13 cellular contexts compared by ENCODE assay signal in the genomic region with DNA sequence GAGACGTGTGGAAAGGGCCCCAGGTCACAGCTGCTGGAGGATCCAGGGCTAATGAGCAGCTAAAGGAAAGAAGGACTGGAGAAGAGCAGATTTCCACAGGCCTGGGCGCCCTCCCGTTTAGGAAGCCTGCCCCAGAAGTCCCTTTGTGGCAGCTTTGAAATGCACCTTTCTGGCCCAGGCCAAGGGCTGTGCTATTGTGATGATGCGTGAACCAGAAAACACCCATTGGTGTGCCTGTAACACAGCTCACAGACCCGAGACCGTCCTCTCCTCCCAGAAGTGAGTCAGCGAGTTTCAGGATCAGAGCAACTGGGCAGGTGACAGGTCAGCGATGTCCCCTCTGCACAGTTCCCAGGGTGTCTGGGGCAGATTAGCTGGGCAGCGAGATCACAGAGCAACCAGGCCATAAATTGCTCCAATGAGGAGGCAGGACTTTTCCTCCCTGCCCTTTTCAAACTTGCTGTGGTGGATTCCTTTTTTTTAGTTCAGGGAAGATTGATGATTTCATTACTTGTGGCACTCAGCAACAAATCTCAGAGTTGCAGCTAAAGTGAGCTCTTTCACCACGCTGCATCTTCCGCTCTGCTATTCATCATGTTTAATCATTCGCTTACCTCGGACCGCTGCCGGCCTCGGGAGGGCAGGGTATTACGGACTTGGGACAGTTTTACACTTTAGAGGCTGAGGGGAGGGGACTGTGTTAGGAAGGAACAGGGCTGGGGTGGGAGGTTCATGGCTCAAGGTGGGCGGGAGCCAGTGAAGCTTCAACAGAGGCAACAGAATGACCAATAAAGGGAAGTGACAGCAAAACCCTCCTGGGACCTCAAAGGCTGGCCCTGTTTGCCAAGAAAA.
A peak's percentile ranks its signal among the peaks of the same experiment; 100 is the strongest.
DNase-seq lines count a peak whose midpoint lies in the region; ATAC-seq and TF ChIP-seq lines count a peak whose summit lies in the region.
"Had no signal": no experiment of that assay in that cellular context is flagged by ENCODE, and none has a peak within 500 bp of the region (broad histone marks: within the 10 kb centered on the region; RNA-seq: fewer than 3 reads in every experiment).

No MANE protein-coding gene starts in this region.

- peak overlapping the region; percentile 10 for H3K4me3 Mint-ChIP-seq in progenitor cell of endocrine pancreas (ENCODE audit: low read depth)
- no peak overlapping the region for H3K4me3 Mint-ChIP-seq in activated CD4-positive, alpha-beta memory T cell treated with anti-CD3 and anti-CD28 coated beads, Interleukin-2, amount 10 ng/mL, durations not matched to agents 7 days and 5 days
- H3K4me3 Mint-ChIP-seq: CD8-positive, alpha-beta memory T cell; dendritic cell treated with granulocyte-macrophage colony-stimulating factor and Interleukin-4, amounts not matched to agents 40 ng/mL and 50 ng/mL, for 4 days had no signal

- no peaks in the 10 kb centered on the region for H3K4me1 ChIP-seq in foreskin keratinocyte

- CTCF ChIA-PET in activated CD4-positive, alpha-beta memory T cell treated with anti-CD3 and anti-CD28 coated beads, Interleukin-2, amount 10 ng/mL, durations not matched to agents 7 days and 5 days (lab: Charles Lee): no interaction called here

- ATAC-seq in foreskin keratinocyte (peak; percentile 28), HG03442 (IDR thresholded peaks at IDR 0.05; ENCODE audit: unreplicated experiment) (no peak), HG03025 (IDR thresholded peaks at IDR 0.05; ENCODE audit: low FRiP score, unreplicated experiment) (no peak)

- peak overlapping the region; percentile 71 for H3K27ac ChIP-seq in foreskin keratinocyte

- H3K4me1 Mint-ChIP-seq in progenitor cell of endocrine pancreas (ENCODE audit: low read depth): peaks cover 14% of the 10 kb centered on the region
- H3K4me1 Mint-ChIP-seq in activated CD4-positive, alpha-beta memory T cell treated with anti-CD3 and anti-CD28 coated beads, Interleukin-2, amount 10 ng/mL, durations not matched to agents 7 days and 5 days: no peaks in the 10 kb centered on the region
- H3K4me1 Mint-ChIP-seq: CD8-positive, alpha-beta memory T cell had no signal

- no peaks in the 10 kb centered on the region for H3K27me3 Mint-ChIP-seq in progenitor cell of endocrine pancreas
- H3K27me3 Mint-ChIP-seq in activated CD4-positive, alpha-beta memory T cell treated with anti-CD3 and anti-CD28 coated beads, Interleukin-2, amount 10 ng/mL, durations not matched to agents 7 days and 5 days: peaks cover 2% of the 10 kb centered on the region

- DNase-seq in EH (ENCODE audit: low read depth): peak; percentile 13
- peak; percentile 7 for DNase-seq in MV-4-11 (lab: John Stamatoyannopoulos, UW)
- peak in 1 of 2 donors; percentile 64 for DNase-seq in foreskin keratinocyte
- DNase-seq in progenitor cell of endocrine pancreas (ENCODE audit: low spot score, unreplicated experiment): no peak
- DNase-seq in NCI-H1092 treated with DMSO at 0.1 percent for 48 hours (lab: John Stamatoyannopoulos, UW): no peak
- no peak for DNase-seq in activated CD4-positive, alpha-beta memory T cell treated with anti-CD3 and anti-CD28 coated beads, Interleukin-2, amount 10 ng/mL, durations not matched to agents 7 days and 5 days
- DNase-seq: activated CD8-positive, alpha-beta memory T cell treated with anti-CD3 and anti-CD28 coated beads, Interleukin-2, amount 50 U/mL, for 48 hours; CD8-positive, alpha-beta memory T cell; NCI-H1694; stimulated activated CD4-positive, alpha-beta T cell treated with anti-CD3 and anti-CD28 coated beads, Interleukin-4, amount 100 ng/mL, for 4 hours had no signal

- H3K27me3 ChIP-seq in foreskin keratinocyte: no peaks in the 10 kb centered on the region

- H3K36me3 Mint-ChIP-seq in progenitor cell of endocrine pancreas (ENCODE audit: insufficient read depth): no peaks in the 10 kb centered on the region
- no peaks in the 10 kb centered on the region for H3K36me3 Mint-ChIP-seq in activated CD4-positive, alpha-beta memory T cell treated with anti-CD3 and anti-CD28 coated beads, Interleukin-2, amount 10 ng/mL, durations not matched to agents 7 days and 5 days (ENCODE audit: low read depth)
- H3K36me3 Mint-ChIP-seq: CD8-positive, alpha-beta memory T cell had no signal

- POLR2A ChIA-PET in activated CD4-positive, alpha-beta memory T cell treated with anti-CD3 and anti-CD28 coated beads, Interleukin-2, amount 10 ng/mL, durations not matched to agents 7 days and 5 days (lab: Charles Lee): no interaction called here

- H3K9me3 Mint-ChIP-seq in progenitor cell of endocrine pancreas (ENCODE audit: low read depth): no peaks in the 10 kb centered on the region
- no peaks in the 10 kb centered on the region for H3K9me3 Mint-ChIP-seq in activated CD4-positive, alpha-beta memory T cell treated with anti-CD3 and anti-CD28 coated beads, Interleukin-2, amount 10 ng/mL, durations not matched to agents 7 days and 5 days
- H3K9me3 Mint-ChIP-seq: CD8-positive, alpha-beta memory T cell; dendritic cell treated with granulocyte-macrophage colony-stimulating factor and Interleukin-4, amounts not matched to agents 40 ng/mL and 50 ng/mL, for 4 days had no signal

- H3K27ac Mint-ChIP-seq in progenitor cell of endocrine pancreas: peak overlapping the region; percentile 80
- H3K27ac Mint-ChIP-seq in activated CD4-positive, alpha-beta memory T cell treated with anti-CD3 and anti-CD28 coated beads, Interleukin-2, amount 10 ng/mL, durations not matched to agents 7 days and 5 days: no peak overlapping the region
- H3K27ac Mint-ChIP-seq: CD8-positive, alpha-beta memory T cell; dendritic cell treated with granulocyte-macrophage colony-stimulating factor and Interleukin-4, amounts not matched to agents 40 ng/mL and 50 ng/mL, for 4 days had no signal

- TF ChIP-seq CTCF in foreskin keratinocyte (conservative IDR thresholded peaks at IDR 0.05) (no peak), progenitor cell of endocrine pancreas (IDR thresholded peaks at IDR 0.05; ENCODE audit: unreplicated experiment) (no peak)

Comparison
In these comparisons a context has a peak if more than half of its experiments do, and no peak if none do; other contexts are left out.
1. DNase-seq: peak in EH (single experiment) and MV-4-11 (single experiment); none in progenitor cell of endocrine pancreas (single experiment), NCI-H1092 treated with DMSO at 0.1 percent for 48 hours (single experiment) and activated CD4-positive, alpha-beta memory T cell treated with anti-CD3 and anti-CD28 coated beads, Interleukin-2, amount 10 ng/mL, durations not matched to agents 7 days and 5 days (single experiment).